In genomic region chr15:31338879-31339557, GRCh38 we compare ENCODE assay signal across 1 cellular context.
TF ChIP-seq lines count a peak whose summit lies in the region.

No MANE protein-coding gene starts in this region.

TF ChIP-seq in K562, 482 proteins besides CTCF, POLR2A, EP300 and RAD21 (continued from another document):
- TF ChIP-seq AFF1 (IDR thresholded peaks at IDR 0.05; ENCODE audit: low read depth in 1 of 2, partially characterized antibody in 2 of 2) = no peak
- TF ChIP-seq PHF8 (IDR thresholded peaks at IDR 0.05; ENCODE audit: borderline replicate concordance, low read length) = no peak
- TF ChIP-seq, protein P1, sequence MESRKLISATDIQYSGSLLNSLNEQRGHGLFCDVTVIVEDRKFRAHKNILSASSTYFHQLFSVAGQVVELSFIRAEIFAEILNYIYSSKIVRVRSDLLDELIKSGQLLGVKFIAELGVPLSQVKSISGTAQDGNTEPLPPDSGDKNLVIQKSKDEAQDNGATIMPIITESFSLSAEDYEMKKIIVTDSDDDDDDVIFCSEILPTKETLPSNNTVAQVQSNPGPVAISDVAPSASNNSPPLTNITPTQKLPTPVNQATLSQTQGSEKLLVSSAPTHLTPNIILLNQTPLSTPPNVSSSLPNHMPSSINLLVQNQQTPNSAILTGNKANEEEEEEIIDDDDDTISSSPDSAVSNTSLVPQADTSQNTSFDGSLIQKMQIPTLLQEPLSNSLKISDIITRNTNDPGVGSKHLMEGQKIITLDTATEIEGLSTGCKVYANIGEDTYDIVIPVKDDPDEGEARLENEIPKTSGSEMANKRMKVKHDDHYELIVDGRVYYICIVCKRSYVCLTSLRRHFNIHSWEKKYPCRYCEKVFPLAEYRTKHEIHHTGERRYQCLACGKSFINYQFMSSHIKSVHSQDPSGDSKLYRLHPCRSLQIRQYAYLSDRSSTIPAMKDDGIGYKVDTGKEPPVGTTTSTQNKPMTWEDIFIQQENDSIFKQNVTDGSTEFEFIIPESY (CRISPR knock-in tag; IDR thresholded peaks at IDR 0.05) = no peak
- TF ChIP-seq ZNF318 (IDR thresholded peaks at IDR 0.05; ENCODE audit: borderline replicate concordance in 1 of 2, low read depth in 1 of 2) = no peak
- TF ChIP-seq L3MBTL2 (IDR thresholded peaks at IDR 0.05) = no peak
- 0 out of 2 replicates have a peak, but pooled peaks have one; percentile 27 for TF ChIP-seq ETV1 (tag; conservative IDR thresholded peaks at IDR 0.05; ENCODE audit: low read depth)
- TF ChIP-seq RFX1 (IDR thresholded peaks at IDR 0.05) = peak; percentile 77
- TF ChIP-seq KAT8 (IDR thresholded peaks at IDR 0.05; ENCODE audit: low read depth) = no peak
- TF ChIP-seq SNAPC5 (CRISPR knock-in tag; IDR thresholded peaks at IDR 0.05) = no peak
- TF ChIP-seq FOXJ2 (tag; IDR thresholded peaks at IDR 0.05) = peak; percentile 63; the same call in 1 of the 2 replicates
- TF ChIP-seq NRF1 (conservative IDR thresholded peaks at IDR 0.05 in 1 of 2, IDR thresholded peaks at IDR 0.05 in 1 of 2) = 0 out of 4 replicates have a peak, but pooled peaks of 1 of the 2 experiments have one; percentile 12
- TF ChIP-seq, protein P2, sequence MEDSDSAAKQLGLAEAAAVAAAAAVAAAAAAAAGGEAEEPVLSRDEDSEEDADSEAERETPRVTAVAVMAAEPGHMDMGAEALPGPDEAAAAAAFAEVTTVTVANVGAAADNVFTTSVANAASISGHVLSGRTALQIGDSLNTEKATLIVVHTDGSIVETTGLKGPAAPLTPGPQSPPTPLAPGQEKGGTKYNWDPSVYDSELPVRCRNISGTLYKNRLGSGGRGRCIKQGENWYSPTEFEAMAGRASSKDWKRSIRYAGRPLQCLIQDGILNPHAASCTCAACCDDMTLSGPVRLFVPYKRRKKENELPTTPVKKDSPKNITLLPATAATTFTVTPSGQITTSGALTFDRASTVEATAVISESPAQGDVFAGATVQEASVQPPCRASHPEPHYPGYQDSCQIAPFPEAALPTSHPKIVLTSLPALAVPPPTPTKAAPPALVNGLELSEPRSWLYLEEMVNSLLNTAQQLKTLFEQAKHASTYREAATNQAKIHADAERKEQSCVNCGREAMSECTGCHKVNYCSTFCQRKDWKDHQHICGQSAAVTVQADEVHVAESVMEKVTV (CRISPR knock-in tag; IDR thresholded peaks at IDR 0.05) = no peak
- TF ChIP-seq CHCHD3 (CRISPR knock-in tag; IDR thresholded peaks at IDR 0.05) = no peak
- TF ChIP-seq FOXJ3 (CRISPR knock-in tag; IDR thresholded peaks at IDR 0.05) = 0 out of 2 replicates have a peak, but pooled peaks have one; percentile 56
- no peak for TF ChIP-seq ERF (CRISPR knock-in tag; IDR thresholded peaks at IDR 0.05)
- no peak for TF ChIP-seq ATF2 (CRISPR knock-in tag; IDR thresholded peaks at IDR 0.05)
- peak; percentile 38; the same call in 1 of the 2 replicates for TF ChIP-seq GABPA (tag; conservative IDR thresholded peaks at IDR 0.05; ENCODE audit: low read depth)
- TF ChIP-seq CTBP1 (IDR thresholded peaks at IDR 0.05; ENCODE audit: borderline replicate concordance) = peak; percentile 43; the same call in 1 of the 2 replicates
- TF ChIP-seq SIX5 (IDR thresholded peaks at IDR 0.05; ENCODE audit: borderline replicate concordance in 1 of 2, insufficient read depth in 1 of 2, low read depth in 1 of 2, low read length in 2 of 2) = no peak
TF ChIP-seq in K562: peak in this region for 9.
